Comparison of ENCODE assay signal across 8 cellular contexts in the genomic region with DNA sequence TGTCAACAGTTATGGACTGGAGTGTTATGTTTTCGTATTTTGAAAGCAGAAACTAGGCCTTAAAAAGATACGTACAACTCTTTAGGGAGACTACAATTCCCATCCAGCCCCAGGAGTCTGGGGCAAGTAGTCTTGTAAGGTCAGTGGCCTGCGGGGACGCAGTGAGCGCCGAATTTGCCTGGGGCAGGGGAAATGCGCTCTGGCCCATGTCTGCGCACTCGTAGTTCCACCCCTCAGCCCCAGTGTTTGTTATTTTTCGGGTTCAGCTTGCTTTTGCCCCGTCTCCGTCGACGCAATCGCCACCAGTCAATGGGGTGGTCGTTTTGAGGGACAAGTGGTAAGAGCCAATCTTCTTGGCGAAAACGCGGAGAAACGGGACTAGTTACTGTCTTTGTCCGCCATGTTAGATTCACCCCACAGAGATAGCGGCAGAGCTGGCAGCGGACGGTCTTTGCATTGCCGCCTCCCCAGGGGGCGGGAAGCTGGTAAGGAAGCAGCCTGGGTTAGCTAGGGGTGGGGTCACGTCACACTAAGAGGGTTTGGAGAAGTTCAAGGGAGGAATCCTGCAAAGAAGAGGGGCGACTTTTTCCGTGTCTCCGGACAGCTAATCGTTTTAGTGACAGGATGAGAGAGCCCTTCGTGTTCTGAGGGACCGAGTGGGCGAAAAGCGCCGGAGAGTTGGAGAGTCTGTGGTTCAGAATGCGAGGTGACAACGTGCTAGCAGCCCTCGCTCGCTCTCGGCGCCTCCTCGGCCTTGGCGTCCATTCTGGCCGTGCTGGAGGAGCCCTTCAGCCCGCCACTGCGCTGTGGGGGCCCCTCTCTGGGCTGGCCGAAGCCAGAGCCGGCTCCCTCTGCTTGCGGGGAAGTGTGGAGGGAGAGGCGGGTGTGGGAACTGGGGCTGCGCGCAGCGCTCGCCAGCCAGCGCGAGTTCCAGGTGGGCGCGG. TPM values are rescaled to one million over a fixed set of nuclear protein-coding genes. Genes with fewer than 3 reads are reported as not detected.
DNase-seq lines count a peak whose midpoint lies in the region; ATAC-seq and TF ChIP-seq lines count a peak whose summit lies in the region.

No MANE protein-coding gene starts in this region.

- POLR2A ChIA-PET in activated B cell treated with CpG ODN at 0.5 μM for 24 hours (lab: Charles Lee), result interaction anchor here (1.7 to 2.5 kb wide), 3 partner anchors 44 to 189 kb away, joined by 5 to 29 read pairs (median 10); partner anchors contain the start of gene RPL27

- peaks cover 33% of the 10 kb centered on the region for H3K36me3 Mint-ChIP-seq in activated naive CD4-positive, alpha-beta T cell treated with anti-CD3 and anti-CD28 coated beads for 36 hours (ENCODE audit: low read depth)
- peaks cover 21% of the 10 kb centered on the region for H3K36me3 Mint-ChIP-seq in activated B cell treated with CpG ODN at 0.5 μM for 24 hours (ENCODE audit: low read depth)

- H3K4me3 ChIP-seq in right atrium auricular region, result peak overlapping the region; percentile 50 to 75
- H3K4me3 ChIP-seq in smooth muscle cell, result peak overlapping the region; percentile 91

- ATAC-seq in activated B cell treated with CpG ODN at 0.5 μM for 24 hours (ENCODE audit: low read depth), result no peak
- ATAC-seq in activated CD4-positive, CD25-positive, alpha-beta regulatory T cell treated with anti-CD3 and anti-CD28 coated beads, Interleukin-2, amount 50 U/mL, for 24 hours, result no peak
- ATAC-seq in GM18909 (IDR thresholded peaks at IDR 0.05; ENCODE audit: poor library complexity, unreplicated experiment), result no peak

- 81% methylated on average over 52 of the region's 59 CpGs for WGBS in smooth muscle cell (ENCODE audit: low lambda C conversion rate)

- TF ChIP-seq CTCF in activated B cell treated with CpG ODN at 0.5 μM for 24 hours (IDR thresholded peaks at IDR 0.05) (no peak), right atrium auricular region (IDR thresholded peaks at IDR 0.05) (no peak), smooth muscle cell (IDR thresholded peaks at IDR 0.05; ENCODE audit: borderline replicate concordance, insufficient read depth, poor library complexity, severe bottlenecking) (no peak)

- peak overlapping the region; percentile 100 for H3K4me3 Mint-ChIP-seq in activated naive CD4-positive, alpha-beta T cell treated with anti-CD3 and anti-CD28 coated beads for 36 hours
- peak overlapping the region; percentile 98 for H3K4me3 Mint-ChIP-seq in activated B cell treated with CpG ODN at 0.5 μM for 24 hours

- H3K9ac ChIP-seq in smooth muscle cell (ENCODE audit: low read depth), result peak overlapping the region; percentile 92

- CTCF ChIA-PET in activated naive CD4-positive, alpha-beta T cell treated with anti-CD3 and anti-CD28 coated beads for 36 hours (lab: Charles Lee), result no interaction called here
- CTCF ChIA-PET in activated B cell treated with CpG ODN at 0.5 μM for 24 hours (lab: Charles Lee), result no interaction called here

- no peaks in the 10 kb centered on the region for H3K9me3 ChIP-seq in right atrium auricular region
- no peaks in the 10 kb centered on the region for H3K9me3 ChIP-seq in smooth muscle cell (replicated peaks; ENCODE audit: low read depth)

- no peaks in the 10 kb centered on the region for H3F3A ChIP-seq in smooth muscle cell (ENCODE audit: low read depth)

- intact Hi-C loops in activated naive CD4-positive, alpha-beta T cell treated with anti-CD3 and anti-CD28 coated beads for 36 hours (cut with micrococcal nuclease), result loop anchor here (1.0 kb wide), 8 partner anchors 44 to 189 kb away; partner anchors contain the start of genes AARSD1, IFI35, PTGES3L and RPL27
- intact Hi-C loops in activated B cell treated with CpG ODN at 0.5 μM for 24 hours (cut with micrococcal nuclease), result loop anchor here (1.0 to 2.0 kb wide), 5 partner anchors 44 to 357 kb away; partner anchors contain the start of genes DHX8, RPL27, TMEM106A and VAT1

- no peaks in the 10 kb centered on the region for H3K27me3 Mint-ChIP-seq in activated naive CD4-positive, alpha-beta T cell treated with anti-CD3 and anti-CD28 coated beads for 36 hours (ENCODE audit: low read depth)
- H3K27me3 Mint-ChIP-seq in activated B cell treated with CpG ODN at 0.5 μM for 24 hours, result no peaks in the 10 kb centered on the region

- peak overlapping the region; percentile 62 to 74 for H3K27ac ChIP-seq in right atrium auricular region
- H3K27ac ChIP-seq in smooth muscle cell (ENCODE audit: low read depth), result peak overlapping the region; percentile 90

- H3K4me1 ChIP-seq in right atrium auricular region, result peaks cover 0 to 19% of the 10 kb centered on the region in 2 donors
- peaks cover 13% of the 10 kb centered on the region for H3K4me1 ChIP-seq in smooth muscle cell (ENCODE audit: low read depth)

- H3K79me2 ChIP-seq in smooth muscle cell (ENCODE audit: low read depth), result peaks cover 19% of the 10 kb centered on the region

- H3K36me3 ChIP-seq in right atrium auricular region, result no peaks in the 10 kb centered on the region
- no peaks in the 10 kb centered on the region for H3K36me3 ChIP-seq in smooth muscle cell (ENCODE audit: low read depth)

- DNase-seq in activated naive CD4-positive, alpha-beta T cell treated with anti-CD3 and anti-CD28 coated beads for 36 hours, result no peak
- no peak for DNase-seq in activated naive CD4-positive, alpha-beta T cell (lab: John Stamatoyannopoulos, UW)
- no peak for DNase-seq in activated B cell treated with CpG ODN at 0.5 μM for 24 hours
- no peak for DNase-seq in right atrium auricular region (ENCODE audit: low spot score)
- no peak for DNase-seq in smooth muscle cell (lab: John Stamatoyannopoulos, UW; ENCODE audit: unreplicated experiment)
- no peak for DNase-seq in NCI-H2171 treated with DMSO at 0.1 percent for 48 hours (lab: John Stamatoyannopoulos, UW)

- no peaks in the 10 kb centered on the region for H3K9me3 Mint-ChIP-seq in activated naive CD4-positive, alpha-beta T cell treated with anti-CD3 and anti-CD28 coated beads for 36 hours
- H3K9me3 Mint-ChIP-seq in activated B cell treated with CpG ODN at 0.5 μM for 24 hours, result no peaks in the 10 kb centered on the region

- no peaks in the 10 kb centered on the region for H3K27me3 ChIP-seq in right atrium auricular region
- no peaks in the 10 kb centered on the region for H3K27me3 ChIP-seq in smooth muscle cell (ENCODE audit: low read depth)

- no peaks in the 10 kb centered on the region for H4K20me1 ChIP-seq in smooth muscle cell (ENCODE audit: low read depth)

- peaks cover 42% of the 10 kb centered on the region for H3K4me1 Mint-ChIP-seq in activated naive CD4-positive, alpha-beta T cell treated with anti-CD3 and anti-CD28 coated beads for 36 hours (ENCODE audit: low read depth)
- H3K4me1 Mint-ChIP-seq in activated B cell treated with CpG ODN at 0.5 μM for 24 hours, result peaks cover 44% of the 10 kb centered on the region

- H3K27ac Mint-ChIP-seq in activated naive CD4-positive, alpha-beta T cell treated with anti-CD3 and anti-CD28 coated beads for 36 hours, result peak overlapping the region; percentile 99
- H3K27ac Mint-ChIP-seq in activated B cell treated with CpG ODN at 0.5 μM for 24 hours, result peak overlapping the region; percentile 90

- H2AFZ ChIP-seq in smooth muscle cell (ENCODE audit: low read depth), result peak overlapping the region; percentile 90

- peak overlapping the region; percentile 95 for H3K4me2 ChIP-seq in smooth muscle cell

RNA-seq across cellular contexts. Expression of gene BRCA1, which starts 1.1 kb away (rescaled TPM):
- 10 to 100 TPM; 77.4 to 80.6 TPM for total RNA-seq in activated naive CD4-positive, alpha-beta T cell treated with anti-CD3 and anti-CD28 coated beads for 36 hours
- total RNA-seq in activated B cell treated with CpG ODN at 0.5 μM for 24 hours (11.9 and 13.3 TPM in 2 replicates), right atrium auricular region (1 to 10 TPM; 5.4 to 8.4 TPM), smooth muscle cell (17.2 and 22.7 TPM in 2 replicates)
- polyA plus RNA-seq in smooth muscle cell, result 2.7 and 5.4 TPM in 2 replicates

RNA-seq across cellular contexts. Expression of gene NBR1, which starts 44.8 kb away (rescaled TPM):
- 10 to 100 TPM; 62.1 to 66.8 TPM for total RNA-seq in activated naive CD4-positive, alpha-beta T cell treated with anti-CD3 and anti-CD28 coated beads for 36 hours
- 42.2 and 44.8 TPM in 2 replicates for total RNA-seq in activated B cell treated with CpG ODN at 0.5 μM for 24 hours
- total RNA-seq in right atrium auricular region, result 100 to 1,000 TPM in 1 of 2 donors, 10 to 100 TPM in 1; 94.0 to 101 TPM
- 73.9 and 88.5 TPM in 2 replicates for total RNA-seq in smooth muscle cell
- polyA plus RNA-seq in smooth muscle cell, result 43.5 and 47.6 TPM in 2 replicates
